ENCODE assay signal across 8 cellular contexts in the genomic region with DNA sequence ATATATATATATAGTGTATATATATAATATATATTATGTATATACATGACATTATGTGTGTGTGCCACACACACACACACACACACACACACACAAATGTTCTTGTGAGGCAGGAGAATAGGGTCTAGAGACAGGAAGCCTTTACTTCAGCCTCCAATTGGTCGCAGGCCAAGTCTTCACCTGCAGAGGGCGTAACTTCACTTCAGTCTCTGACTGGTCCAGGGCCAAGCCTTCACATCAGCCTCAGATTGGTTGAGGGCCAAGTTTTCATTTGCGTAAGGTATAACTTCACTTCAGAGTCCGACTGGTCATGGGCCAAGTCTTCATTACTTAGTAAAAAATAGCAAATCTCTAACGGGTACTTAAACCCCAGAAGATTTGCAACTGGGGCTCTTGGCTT. TPM values are rescaled to one million over a fixed set of nuclear protein-coding genes. Genes with fewer than 3 reads are reported as not detected.
DNase-seq lines count a peak whose midpoint lies in the region; ATAC-seq lines count a peak whose summit lies in the region.

No MANE protein-coding gene starts in this region.

- no peaks in the 10 kb centered on the region for H3K9me2 ChIP-seq in Karpas-422 (replicated peaks; ENCODE audit: insufficient read depth, low read length)
- no peaks in the 10 kb centered on the region for H3K9me2 ChIP-seq in GM23248 (ENCODE audit: insufficient read depth)

- H2AFZ ChIP-seq in Karpas-422 (ENCODE audit: low read length): no peak overlapping the region
- no peak overlapping the region for H2AFZ ChIP-seq in GM23248

- no peaks in the 10 kb centered on the region for H3F3A ChIP-seq in GM23248 (ENCODE audit: insufficient read depth)

- H4K8ac ChIP-seq in mesendoderm (ENCODE audit: low read depth, low read length): no peak overlapping the region

- H4K5ac ChIP-seq in mesendoderm (ENCODE audit: low read length): no peak overlapping the region

- no peak overlapping the region for H3K18ac ChIP-seq in mesendoderm (ENCODE audit: low read length)

- H3K36me3 ChIP-seq in Karpas-422 (ENCODE audit: insufficient read depth, low read length) (no peaks in the 10 kb centered on the region), mesendoderm (ENCODE audit: control insufficient read depth, insufficient read depth, low read length) (no peaks in the 10 kb centered on the region), GM23248 (ENCODE audit: low read depth) (no peaks in the 10 kb centered on the region)

- no peak overlapping the region for H3K9ac ChIP-seq in Karpas-422 (ENCODE audit: low read length)
- no peak overlapping the region for H3K9ac ChIP-seq in mesendoderm (ENCODE audit: low read length)
- no peak overlapping the region for H3K9ac ChIP-seq in GM23248

- H3K9me3 ChIP-seq in Karpas-422 (ENCODE audit: low read length) (no peaks in the 10 kb centered on the region), GM23248 (ENCODE audit: low read depth) (no peaks in the 10 kb centered on the region)

- no peak overlapping the region for H2BK15ac ChIP-seq in mesendoderm (replicated peaks; ENCODE audit: low read depth)

- ATAC-seq in HG03521 (IDR thresholded peaks at IDR 0.05; ENCODE audit: unreplicated experiment): no peak

- H4K20me1 ChIP-seq in Karpas-422 (ENCODE audit: insufficient read depth, low read depth, low read length): no peaks in the 10 kb centered on the region
- H4K20me1 ChIP-seq in GM23248 (ENCODE audit: insufficient read depth): no peaks in the 10 kb centered on the region

- no peak overlapping the region for H3K27ac ChIP-seq in Karpas-422 (ENCODE audit: low read length)
- no peak overlapping the region for H3K27ac ChIP-seq in mesendoderm (ENCODE audit: low read depth, low read length)
- no peak overlapping the region for H3K27ac ChIP-seq in GM23248

- no peak overlapping the region for H3K56ac ChIP-seq in mesendoderm (ENCODE audit: low read length)

- in situ Hi-C loops in GM23248 (cut with MboI): no loop called here

- H3K4me1 ChIP-seq in Karpas-422 (ENCODE audit: low read length): no peaks in the 10 kb centered on the region
- H3K4me1 ChIP-seq in mesendoderm (ENCODE audit: control insufficient read depth, low read depth, low read length): no peaks in the 10 kb centered on the region
- no peaks in the 10 kb centered on the region for H3K4me1 ChIP-seq in GM23248 (ENCODE audit: insufficient read depth)

- WGBS in mesendoderm (ENCODE audit: extremely low coverage, insufficient coverage, low lambda C conversion rate): no CpG with 5 or more reads among the region's 5 CpGs
- 48 to 49% methylated on average over 5 of the region's 5 CpGs for WGBS in GM23248 (ENCODE audit: low coverage in 1 of 2, low lambda C conversion rate in 2 of 2, missing lambda C conversion rate in 2 of 2), 2 experiments

- no peak overlapping the region for H2BK120ac ChIP-seq in mesendoderm (ENCODE audit: low read depth, low read length)

- H2AK5ac ChIP-seq in mesendoderm (ENCODE audit: low read length): no peak overlapping the region

- H3K4me3 ChIP-seq in Karpas-422 (ENCODE audit: low read length): no peak overlapping the region
- H3K4me3 ChIP-seq in mesendoderm (ENCODE audit: low read length): no peak overlapping the region
- H3K4me3 ChIP-seq in GM23248: no peak overlapping the region

- H3K4ac ChIP-seq in mesendoderm (ENCODE audit: low read depth, low read length): no peak overlapping the region

- H3K23ac ChIP-seq in mesendoderm (ENCODE audit: low read length): no peak overlapping the region

- H3K79me2 ChIP-seq in Karpas-422 (ENCODE audit: low read length) (no peaks in the 10 kb centered on the region), mesendoderm (ENCODE audit: control insufficient read depth, insufficient read depth, low read length) (no peaks in the 10 kb centered on the region), GM23248 (ENCODE audit: insufficient read depth) (no peaks in the 10 kb centered on the region)

- DNase-seq in COLO668 (lab: John Stamatoyannopoulos, UW; ENCODE audit: unreplicated experiment): peak; percentile 11
- DNase-seq in Karpas-422: peak; percentile 79
- DNase-seq in activated T-cell treated with anti-CD3 and anti-CD28 coated beads, Interleukin-2, amount 50 U/mL, for 48 hours: peak; percentile 55 to 62
- peak; percentile 80 for DNase-seq in mesendoderm
- DNase-seq in GM23248: no peak
- DNase-seq in NOMO-1 (lab: John Stamatoyannopoulos, UW; ENCODE audit: unreplicated experiment in 2 of 2): no peak
- no peak for DNase-seq in epidermal melanocyte (ENCODE audit: insufficient read length, low spot score)

- no peak overlapping the region for H3K4me2 ChIP-seq in Karpas-422 (ENCODE audit: low read depth, low read length, poor library complexity, severe bottlenecking)
- H3K4me2 ChIP-seq in mesendoderm (ENCODE audit: low read length): no peak overlapping the region
- no peak overlapping the region for H3K4me2 ChIP-seq in GM23248 (ENCODE audit: unreplicated experiment)

- H3K79me1 ChIP-seq in mesendoderm (ENCODE audit: low read length): no peaks in the 10 kb centered on the region

- H2BK5ac ChIP-seq in mesendoderm (ENCODE audit: low read length): no peak overlapping the region

- H3K27me3 ChIP-seq in Karpas-422 (ENCODE audit: low read length): no peaks in the 10 kb centered on the region
- H3K27me3 ChIP-seq in mesendoderm (ENCODE audit: insufficient read depth, low read length, poor library complexity): no peaks in the 10 kb centered on the region
- H3K27me3 ChIP-seq in GM23248 (replicated peaks; ENCODE audit: insufficient read depth): no peaks in the 10 kb centered on the region; the same call in 1 of the 2 replicates

RNA-seq across cellular contexts. Expression of a gene that starts 13.2 kb away (rescaled TPM):
- 123 and 146 TPM in 2 replicates for total RNA-seq in Karpas-422 (2014; rRNA removed; shearing (Covaris generic); ENCODE audit: low replicate concordance)
- polyA plus RNA-seq in mesendoderm (2013, experiment 1 of 2): 82.4 TPM
- 82.3 TPM for polyA plus RNA-seq in mesendoderm (2013, experiment 2 of 2)
- 125 and 131 TPM in 2 replicates for total RNA-seq in GM23248 (2014; rRNA removed; shearing (Covaris generic))
- polyA plus RNA-seq in GM23248 (2016; fragmentation: Nextera tagmentation; extraction: Ambion mirVana): 67.7 and 73.1 TPM in 2 replicates

RNA-seq across cellular contexts. Expression of a gene that starts 30.1 kb away (rescaled TPM):
- not detected in 2 replicates for total RNA-seq in Karpas-422 (2014; rRNA removed; shearing (Covaris generic); ENCODE audit: low replicate concordance)
- polyA plus RNA-seq in mesendoderm (2013, experiment 1 of 2): 0.18 TPM
- 0.13 TPM for polyA plus RNA-seq in mesendoderm (2013, experiment 2 of 2)
- total RNA-seq in GM23248 (2014; rRNA removed; shearing (Covaris generic)): not detected in 2 replicates
- not detected in 2 replicates for polyA plus RNA-seq in GM23248 (2016; fragmentation: Nextera tagmentation; extraction: Ambion mirVana)

Comparison
In these comparisons a context has a peak if more than half of its experiments do, and no peak if none do; other contexts are left out.
1. DNase-seq: peak in COLO668 (single experiment), Karpas-422 (single experiment), activated T-cell treated with anti-CD3 and anti-CD28 coated beads, Interleukin-2, amount 50 U/mL, for 48 hours (2 of 2) and mesendoderm (single experiment); none in GM23248 (single experiment), NOMO-1 (0 of 2) and epidermal melanocyte (single experiment).